29 cellular contexts compared by ENCODE assay signal in the genomic region with DNA sequence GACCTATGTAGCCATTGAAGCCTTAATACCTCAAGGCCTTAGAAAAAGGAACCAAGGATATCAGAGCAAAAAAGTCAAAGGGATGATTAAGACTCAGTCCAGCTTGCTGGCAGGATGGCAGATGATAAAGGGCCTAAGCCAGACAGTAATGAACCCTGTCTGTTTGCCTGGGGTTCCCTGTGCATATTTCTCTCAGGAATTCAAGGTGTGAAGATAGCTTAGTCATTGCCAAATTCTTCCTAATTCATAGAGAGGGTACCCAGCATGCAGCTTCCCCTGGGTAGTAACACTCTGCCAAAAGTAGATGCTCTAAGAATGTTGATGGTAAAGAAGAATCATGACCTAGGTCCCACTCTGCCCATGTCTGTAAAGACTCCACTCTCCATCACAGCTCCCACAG.
"Had no signal": no experiment of that assay in that cellular context is flagged by ENCODE, and none has a peak within 500 bp of the region (broad histone marks: within the 10 kb centered on the region; RNA-seq: fewer than 3 reads in every experiment).

No MANE protein-coding gene starts in this region.

- H3K27ac ChIP-seq: lower lobe of right lung, ovary, prostate gland, skin epidermis, stomach, testis, thyroid gland, transverse colon, upper lobe of left lung, vagina had no signal

- H3K9me3 ChIP-seq: lower lobe of right lung, ovary, prostate gland, stomach, testis, thyroid gland, transverse colon, upper lobe of left lung, vagina had no signal

- H3K4me1 ChIP-seq: lower lobe of right lung, prostate gland, stomach, testis, thyroid gland, transverse colon, vagina had no signal

- DNase-seq: hippocampal formation; kidney glomerular epithelial cell; left cardiac atrium; left ventricle myocardium superior; lower lobe of right lung; mammary epithelial cell; mesenchymal stem cell; naive B cell; natural killer cell; ovary; posterior cingulate gyrus; retina; right cardiac atrium; stimulated activated CD4-positive, alpha-beta T cell treated with anti-CD3 and anti-CD28 coated beads, Interleukin-12 subunit alpha, Interleukin-12 subunit beta, amount 100 ng/mL, for 4 hours; stimulated activated CD4-positive, alpha-beta T cell treated with anti-CD3 and anti-CD28 coated beads, Interleukin-15, amount 100 ng/mL, for 24 hours; stimulated activated CD4-positive, alpha-beta T cell treated with anti-CD3 and anti-CD28 coated beads, Interleukin-2, amount 100 ng/mL, for 24 hours; stimulated activated CD4-positive, alpha-beta T cell treated with anti-CD3 and anti-CD28 coated beads, Interleukin-4, amount 100 ng/mL, for 1 hour; stimulated activated naive B cell treated with anti-CD40 and anti-IgM and Interleukin-4, amounts not matched to agents 10 μg/mL and 1 μg/mL and 100 μg/mL, for 72 hours; stimulated activated naive CD8-positive, alpha-beta T cell treated with anti-CD3 and anti-CD28 coated beads, Interleukin-15, Interleukin-2, amounts not matched to agents 100 U/mL and 50 U/mL, for 24 hours; stomach; testis; transverse colon; upper lobe of left lung had no signal

- H3K27me3 ChIP-seq: ovary, testis, thyroid gland, transverse colon, upper lobe of left lung, vagina had no signal

- ATAC-seq: left cardiac atrium; left lobe of liver; lower lobe of right lung; natural killer cell; right cardiac atrium; sciatic nerve; stimulated activated naive CD8-positive, alpha-beta T cell treated with anti-CD3 and anti-CD28 coated beads, Interleukin-15, Interleukin-2, amounts not matched to agents 100 U/mL and 50 U/mL, for 24 hours had no signal

- H3K4me3 ChIP-seq: lower lobe of right lung, ovary, prostate gland, skin epidermis, stomach, testis, thyroid gland, transverse colon, upper lobe of left lung, vagina had no signal

- H3K36me3 ChIP-seq: lower lobe of right lung, ovary, prostate gland, stomach, thyroid gland, transverse colon, upper lobe of left lung, vagina had no signal
